ENCODE assay signal across 12 cellular contexts in the genomic region with DNA sequence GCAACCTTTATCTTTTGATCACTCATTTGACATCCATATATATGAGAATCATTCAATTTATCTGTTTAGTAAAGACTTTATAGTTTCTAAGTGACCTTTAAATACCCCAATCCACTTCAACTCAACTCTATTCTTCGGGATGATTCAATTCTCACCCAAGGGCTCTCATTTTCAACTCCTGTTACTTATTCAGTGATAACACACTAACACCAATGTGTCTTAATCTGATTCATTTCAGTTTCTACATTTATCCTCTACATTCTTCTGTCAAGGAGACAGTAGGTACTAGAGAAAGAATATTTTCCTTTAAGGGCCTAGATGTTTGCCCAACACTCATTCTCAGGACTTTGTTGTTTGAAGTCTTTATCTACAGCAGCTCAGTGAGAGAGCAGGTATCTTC. TPM values are rescaled to one million over a fixed set of nuclear protein-coding genes. Genes with fewer than 3 reads are reported as not detected.
DNase-seq lines count a peak whose midpoint lies in the region; ATAC-seq and TF ChIP-seq lines count a peak whose summit lies in the region.
"Had no signal": no experiment of that assay in that cellular context is flagged by ENCODE, and none has a peak within 500 bp of the region (broad histone marks: within the 10 kb centered on the region; RNA-seq: fewer than 3 reads in every experiment).

No MANE protein-coding gene starts in this region.

- H3K9ac ChIP-seq in iPS-20b (ENCODE audit: low read depth, low read length), result peak overlapping the region; percentile 16; the same call in 1 of the 2 replicates

- H3K9me3 ChIP-seq in CD4-positive, CD25-positive, alpha-beta regulatory T cell (ENCODE audit: control insufficient read depth in 2 of 2, low read length in 2 of 2), result no peaks in the 10 kb centered on the region
- no peaks in the 10 kb centered on the region for H3K9me3 ChIP-seq in iPS-20b (ENCODE audit: insufficient read depth, low read depth, low read length)
- H3K9me3 ChIP-seq: BE2C had no signal

- H3K27me3 ChIP-seq in CD4-positive, CD25-positive, alpha-beta regulatory T cell (ENCODE audit: control insufficient read depth, insufficient read depth, low read length), result no peaks in the 10 kb centered on the region
- H3K27me3 ChIP-seq in iPS-20b (ENCODE audit: insufficient read depth, low read length), result no peaks in the 10 kb centered on the region
- H3K27me3 ChIP-seq: BE2C had no signal

- peaks cover 53% of the 10 kb centered on the region for H3K4me1 ChIP-seq in CD4-positive, CD25-positive, alpha-beta regulatory T cell (ENCODE audit: control insufficient read depth, insufficient read depth, low read length, poor library complexity, severe bottlenecking)
- peaks cover 36% of the 10 kb centered on the region for H3K4me1 ChIP-seq in iPS-20b (ENCODE audit: insufficient read depth, low read length)

- H3K27me3 Mint-ChIP-seq in CD4-positive, CD25-positive, alpha-beta regulatory T cell, result no peaks in the 10 kb centered on the region

- DNase-seq in CD4-positive, CD25-positive, alpha-beta regulatory T cell, result no peak
- DNase-seq in NCI-H1092 (lab: John Stamatoyannopoulos, UW) (no peak), GM13976 (ENCODE audit: low spot score) (no peak), SKM-1 treated with dmso at 0.1 percent for 144 hours (lab: John Stamatoyannopoulos, UW; ENCODE audit: unreplicated experiment) (no peak), OCI-M2 (lab: John Stamatoyannopoulos, UW; ENCODE audit: unreplicated experiment) (no peak)
- DNase-seq: activated CD4-positive, alpha-beta T cell treated with anti-CD3 and anti-CD28 coated beads for 1 hour; BE2C; NCI-H2029 had no signal

- peaks cover 64 to 84% (median 70%) of the 10 kb centered on the region in 4 donors for H3K4me1 Mint-ChIP-seq in CD4-positive, CD25-positive, alpha-beta regulatory T cell

- in situ Hi-C loops in GM13976 (cut with MboI; ENCODE audit: low sequenced_read_pairs, unreplicated experiment), result no loop called here

- no peak for TF ChIP-seq CTCF in GM13976 (IDR thresholded peaks at IDR 0.05; ENCODE audit: borderline replicate concordance, control extremely low read depth, extremely low read depth, insufficient read depth, missing control alignments)

- peak overlapping the region; percentile 27 for H3K27ac ChIP-seq in CD4-positive, CD25-positive, alpha-beta regulatory T cell (ENCODE audit: insufficient read depth, low read length, poor library complexity, severe bottlenecking)
- H3K27ac ChIP-seq in iPS-20b (ENCODE audit: low read length), result no peak overlapping the region

- peaks cover 36% of the 10 kb centered on the region for H3K36me3 ChIP-seq in CD4-positive, CD25-positive, alpha-beta regulatory T cell (ENCODE audit: control insufficient read depth, insufficient read depth, low read length)
- peaks cover 41% of the 10 kb centered on the region for H3K36me3 ChIP-seq in iPS-20b (ENCODE audit: insufficient read depth, low read depth, low read length)

- H3K4me3 Mint-ChIP-seq in CD4-positive, CD25-positive, alpha-beta regulatory T cell, result peak overlapping the region; percentile 1 to 76 (median 61)

- ATAC-seq in CD4-positive, CD25-positive, alpha-beta regulatory T cell (ENCODE audit: low read depth in 2 of 2), result no peak
- ATAC-seq in GM18909 (IDR thresholded peaks at IDR 0.05; ENCODE audit: poor library complexity, unreplicated experiment) (peak; percentile 49), HG03342 (IDR thresholded peaks at IDR 0.05; ENCODE audit: unreplicated experiment) (peak; percentile 35)
- ATAC-seq: esophagus mucosa had no signal

- peak overlapping the region in 1 of 3 donors; percentile 34 for H3K27ac Mint-ChIP-seq in CD4-positive, CD25-positive, alpha-beta regulatory T cell

- H3K4me3 ChIP-seq in CD4-positive, CD25-positive, alpha-beta regulatory T cell (ENCODE audit: low read depth, low read length), result peak overlapping the region; percentile 60
- no peak overlapping the region for H3K4me3 ChIP-seq in iPS-20b (ENCODE audit: low read length)

- no peaks in the 10 kb centered on the region for H3K9me3 Mint-ChIP-seq in CD4-positive, CD25-positive, alpha-beta regulatory T cell

- peaks cover 23% of the 10 kb centered on the region for H3K36me3 Mint-ChIP-seq in CD4-positive, CD25-positive, alpha-beta regulatory T cell

RNA-seq across cellular contexts. Expression of a gene that starts 7.1 kb away (rescaled TPM):
- 235 TPM for total RNA-seq in CD4-positive, CD25-positive, alpha-beta regulatory T cell
- polyA plus RNA-seq in CD4-positive, CD25-positive, alpha-beta regulatory T cell, result 10 to 100 TPM; 25.7 to 43.1 (median 31.9) TPM

RNA-seq across cellular contexts. Expression of a gene that starts 25.3 kb away (rescaled TPM):
- 0.49 TPM for total RNA-seq in CD4-positive, CD25-positive, alpha-beta regulatory T cell
- under 1 TPM in 2 of 4 donors, not detected in 2; 0.20 to 0.27 TPM for polyA plus RNA-seq in CD4-positive, CD25-positive, alpha-beta regulatory T cell

Comparison
In these comparisons a context has a peak if more than half of its experiments do, and no peak if none do; other contexts are left out.
1. ATAC-seq: peak in GM18909 (single experiment) and HG03342 (single experiment); none in CD4-positive, CD25-positive, alpha-beta regulatory T cell (0 of 2).